Comparison of ENCODE assay signal across 19 cellular contexts in genomic region chr7:42678315-42678714, GRCh38.
DNase-seq lines count a peak whose midpoint lies in the region; ATAC-seq and TF ChIP-seq lines count a peak whose summit lies in the region.
"Had no signal": no experiment of that assay in that cellular context is flagged by ENCODE, and none has a peak within 500 bp of the region (broad histone marks: within the 10 kb centered on the region; RNA-seq: fewer than 3 reads in every experiment).

No MANE protein-coding gene starts in this region.

- H3K27ac ChIP-seq in brain microvascular endothelial cell: peak overlapping the region; percentile 58

- H3K9me3 ChIP-seq in skeletal muscle satellite cell (replicated peaks; ENCODE audit: low read length): no peaks in the 10 kb centered on the region
- H3K9me3 ChIP-seq: Caco-2, colonic mucosa, mucosa of descending colon had no signal

- in situ Hi-C loops in brain microvascular endothelial cell (cut with HindIII; ENCODE audit: low pct_ligation_motif_present, low sequenced_read_pairs): loop anchor here (25.0 kb wide), 1 partner anchor 691 kb away; no protein-coding TSS in a partner anchor

- H3K27me3 ChIP-seq in brain microvascular endothelial cell (replicated peaks) (no peaks in the 10 kb centered on the region), skeletal muscle satellite cell (ENCODE audit: control insufficient read depth, insufficient read depth, low read length) (no peaks in the 10 kb centered on the region)
- H3K27me3 ChIP-seq: colonic mucosa had no signal

- DNase-seq in AG09309 (ENCODE audit: low read depth): peak; percentile 35
- peak; percentile 24 for DNase-seq in brain microvascular endothelial cell
- peak; percentile 59 to 71 for DNase-seq in foreskin fibroblast
- DNase-seq in NCI-H82 treated with DMSO at 0.1 percent for 48 hours (lab: John Stamatoyannopoulos, UW; ENCODE audit: unreplicated experiment): no peak
- DNase-seq in HEK293T (ENCODE audit: extremely low spot score): no peak
- DNase-seq in HuH-7.5 (ENCODE audit: low spot score): no peak
- DNase-seq: activated effector memory CD4-positive, alpha-beta T cell treated with Interleukin-2 at 50 U/mL for 16 hours; Caco-2; colonic mucosa; hippocampal formation; Karpas-422; NCI-H1417 treated with DMSO at 0.1 percent for 48 hours; NCI-H2171 treated with DMSO at 0.1 percent for 48 hours; stimulated activated naive CD8-positive, alpha-beta T cell treated with anti-CD3 and anti-CD28 coated beads, Interleukin-15, Interleukin-2, amounts not matched to agents 100 U/mL and 50 U/mL, for 24 hours; T-helper 17 cell had no signal

- H3K36me3 ChIP-seq in brain microvascular endothelial cell (replicated peaks): no peaks in the 10 kb centered on the region
- no peaks in the 10 kb centered on the region for H3K36me3 ChIP-seq in skeletal muscle satellite cell (ENCODE audit: insufficient read depth, low read length)
- H3K36me3 ChIP-seq: colonic mucosa had no signal

- no peak overlapping the region for H3K9ac ChIP-seq in skeletal muscle satellite cell (ENCODE audit: low read depth, low read length)

- CTCF ChIA-PET in HEK293T (lab: Yijun Ruan, JAX): no interaction called here

- POLR2A ChIA-PET in HEK293T (lab: Yijun Ruan, JAX): no interaction called here

- no peak for TF ChIP-seq CTCF in AG09309 (IDR thresholded peaks at IDR 0.05; ENCODE audit: control insufficient read depth, insufficient read depth, low read depth, low read length, missing control alignments)
- no peak for TF ChIP-seq CTCF in brain microvascular endothelial cell (IDR thresholded peaks at IDR 0.05; ENCODE audit: low read depth, low read length, missing control alignments)
- no peak for TF ChIP-seq CTCF in foreskin fibroblast (IDR thresholded peaks at IDR 0.05; ENCODE audit: low read depth, low read length)

- no peak for ATAC-seq in GM19328 (IDR thresholded peaks at IDR 0.05; ENCODE audit: unreplicated experiment)
- ATAC-seq: HCT116; stimulated activated naive CD8-positive, alpha-beta T cell treated with anti-CD3 and anti-CD28 coated beads, Interleukin-15, Interleukin-2, amounts not matched to agents 100 U/mL and 50 U/mL, for 24 hours; T-helper 17 cell had no signal

- H3K4me3 ChIP-seq in AG09309 (ENCODE audit: control insufficient read depth, low read depth, low read length) (no peak overlapping the region), brain microvascular endothelial cell (ENCODE audit: low read depth, low read length) (no peak overlapping the region), foreskin fibroblast (ENCODE audit: low read depth in 1 of 2, low read length in 2 of 2) (no peak overlapping the region), skeletal muscle satellite cell (ENCODE audit: low read length) (no peak overlapping the region)
- H3K4me3 ChIP-seq: colonic mucosa, mucosa of descending colon had no signal

- H3K4me1 ChIP-seq in skeletal muscle satellite cell (ENCODE audit: control insufficient read depth, insufficient read depth, low read length): peaks cover 20% of the 10 kb centered on the region
- H3K4me1 ChIP-seq: Caco-2, colonic mucosa had no signal

- H3K4me2 ChIP-seq in skeletal muscle satellite cell (ENCODE audit: low read length): peak overlapping the region; percentile 47

TF ChIP-seq in HEK293T, 16 proteins besides CTCF, POLR2A, EP300 and RAD21:
- TF ChIP-seq ZNF384 (IDR thresholded peaks at IDR 0.05): no peak
- no peak for TF ChIP-seq ARNT (IDR thresholded peaks at IDR 0.05)
- TF ChIP-seq PKNOX1 (IDR thresholded peaks at IDR 0.05): no peak
- no peak for TF ChIP-seq CTBP1 (IDR thresholded peaks at IDR 0.05; ENCODE audit: borderline replicate concordance)
- TF ChIP-seq SP1 (IDR thresholded peaks at IDR 0.05): no peak
- no peak for TF ChIP-seq FOXK2 (IDR thresholded peaks at IDR 0.05)
- TF ChIP-seq LEF1 (IDR thresholded peaks at IDR 0.05; ENCODE audit: borderline replicate concordance): no peak
- no peak for TF ChIP-seq HDGF (IDR thresholded peaks at IDR 0.05; ENCODE audit: borderline replicate concordance)
- TF ChIP-seq FOXA1 (IDR thresholded peaks at IDR 0.05): no peak

Comparison
In these comparisons a context has a peak if more than half of its experiments do, and no peak if none do; other contexts are left out.
1. DNase-seq: peak in AG09309 (single experiment), brain microvascular endothelial cell (single experiment) and foreskin fibroblast (2 of 2); none in NCI-H82 treated with DMSO at 0.1 percent for 48 hours (single experiment), HEK293T (single experiment) and HuH-7.5 (single experiment).